ENCODE assay signal across 8 cellular contexts in genomic region chr6:158869604-158870417, GRCh38. TPM values are rescaled to one million over a fixed set of nuclear protein-coding genes. Genes with fewer than 3 reads are reported as not detected.
DNase-seq lines count a peak whose midpoint lies in the region; ATAC-seq lines count a peak whose summit lies in the region.

No MANE protein-coding gene starts in this region.

- peak overlapping the region; percentile 76 for H3K9ac ChIP-seq in mesenchymal stem cell (ENCODE audit: low read length)

- H2BK12ac ChIP-seq in mesenchymal stem cell (ENCODE audit: low read length in 2 of 2), result no peak overlapping the region

- H3K4me3 Mint-ChIP-seq in activated CD8-positive, alpha-beta T cell treated with anti-CD3 and anti-CD28 coated beads, Interleukin-2, amount 10 ng/mL, durations not matched to agents 7 days and 5 days, result peak overlapping the region; percentile 78

- H3K4me2 ChIP-seq in mesenchymal stem cell (ENCODE audit: low read length, poor library complexity, severe bottlenecking), result peak overlapping the region; percentile 9

- H3K9me3 ChIP-seq in mesenchymal stem cell (ENCODE audit: control insufficient read depth, low read length), result no peaks in the 10 kb centered on the region

- no peak overlapping the region for H3K23ac ChIP-seq in mesenchymal stem cell (ENCODE audit: low read length in 2 of 2)

- H3K18ac ChIP-seq in mesenchymal stem cell (ENCODE audit: low read depth in 1 of 2, low read length in 2 of 2), result peak overlapping the region; percentile 1 to 22

- no peak overlapping the region for H2BK5ac ChIP-seq in mesenchymal stem cell (ENCODE audit: low read depth, low read length, poor library complexity, severe bottlenecking)

- H3K14ac ChIP-seq in mesenchymal stem cell (ENCODE audit: low read length in 2 of 2), result no peak overlapping the region

- H3K9me3 Mint-ChIP-seq in activated CD8-positive, alpha-beta T cell treated with anti-CD3 and anti-CD28 coated beads, Interleukin-2, amount 10 ng/mL, durations not matched to agents 7 days and 5 days (ENCODE audit: insufficient read depth), result no peaks in the 10 kb centered on the region

- H2BK120ac ChIP-seq in mesenchymal stem cell (ENCODE audit: low read depth, low read length), result no peak overlapping the region

- no peak overlapping the region for H2AFZ ChIP-seq in mesenchymal stem cell (ENCODE audit: low read depth, low read length)

- CTCF ChIA-PET in activated CD8-positive, alpha-beta T cell treated with anti-CD3 and anti-CD28 coated beads, Interleukin-2, amount 10 ng/mL, durations not matched to agents 7 days and 5 days (lab: Charles Lee), result interaction anchor here (0.8 to 4.1 kb wide), 24 partner anchors 9 to 237 kb away, joined by 3 to 25 read pairs (median 4); partner anchors contain the start of gene RSPH3

- H3K4ac ChIP-seq in mesenchymal stem cell (ENCODE audit: low read depth in 1 of 2, low read length in 2 of 2), result no peak overlapping the region

- peaks cover 10% of the 10 kb centered on the region for H3K4me1 ChIP-seq in mesenchymal stem cell (ENCODE audit: control insufficient read depth, insufficient read depth, low read depth, low read length)

- ATAC-seq in GM19438 (IDR thresholded peaks at IDR 0.05; ENCODE audit: low read depth, unreplicated experiment) (peak; percentile 92), HG03558 (IDR thresholded peaks at IDR 0.05; ENCODE audit: extremely low read depth, unreplicated experiment) (peak; percentile 91)
- peak; percentile 94 for ATAC-seq in activated CD8-positive, alpha-beta T cell treated with anti-CD3 and anti-CD28 coated beads, Interleukin-2, amount 10 ng/mL, durations not matched to agents 7 days and 5 days

- H3K27me3 Mint-ChIP-seq in activated CD8-positive, alpha-beta T cell treated with anti-CD3 and anti-CD28 coated beads, Interleukin-2, amount 10 ng/mL, durations not matched to agents 7 days and 5 days (ENCODE audit: low read depth), result peaks cover 9% of the 10 kb centered on the region

- H2AK5ac ChIP-seq in mesenchymal stem cell (ENCODE audit: low read length, severe bottlenecking), result no peak overlapping the region

- WGBS in mesenchymal stem cell, result 60% methylated on average over 69 of the region's 69 CpGs

- peaks cover 37% of the 10 kb centered on the region for H3K4me1 Mint-ChIP-seq in activated CD8-positive, alpha-beta T cell treated with anti-CD3 and anti-CD28 coated beads, Interleukin-2, amount 10 ng/mL, durations not matched to agents 7 days and 5 days (ENCODE audit: low read depth)

- H3K79me1 ChIP-seq in mesenchymal stem cell (replicated peaks; ENCODE audit: low read length, poor library complexity, severe bottlenecking), result no peaks in the 10 kb centered on the region

- no peaks in the 10 kb centered on the region for H3K36me3 ChIP-seq in mesenchymal stem cell (ENCODE audit: control insufficient read depth in 1 of 2, insufficient read depth in 2 of 2, low read depth in 1 of 2, low read length in 2 of 2)

- DNase-seq in COLO668 (lab: John Stamatoyannopoulos, UW; ENCODE audit: unreplicated experiment) (peak; percentile 96), NCI-H774 (lab: John Stamatoyannopoulos, UW) (peak; percentile 99), mesenchymal stem cell (peak; percentile 86)
- DNase-seq in activated CD8-positive, alpha-beta T cell treated with anti-CD3 and anti-CD28 coated beads, Interleukin-2, amount 10 ng/mL, durations not matched to agents 7 days and 5 days, result peak; percentile 96
- DNase-seq in effector CD8-positive, alpha-beta T cell (lab: John Stamatoyannopoulos, UW), result peak; percentile 96
- DNase-seq in stimulated activated CD8-positive, alpha-beta memory T cell treated with anti-CD3 and anti-CD28 coated beads, Interleukin-12 subunit alpha, Interleukin-12 subunit beta, amount 100 ng/mL, for 24 hours (ENCODE audit: extremely low read depth), result peak; percentile 90

- H3K36me3 Mint-ChIP-seq in activated CD8-positive, alpha-beta T cell treated with anti-CD3 and anti-CD28 coated beads, Interleukin-2, amount 10 ng/mL, durations not matched to agents 7 days and 5 days (ENCODE audit: low read depth), result peaks cover 8% of the 10 kb centered on the region

- peaks cover 0 to 18% of the 10 kb centered on the region in 2 experiments for H3K27me3 ChIP-seq in mesenchymal stem cell (ENCODE audit: control insufficient read depth in 1 of 2, insufficient read depth in 1 of 2, low read length in 2 of 2)

- H3K27ac Mint-ChIP-seq in activated CD8-positive, alpha-beta T cell treated with anti-CD3 and anti-CD28 coated beads, Interleukin-2, amount 10 ng/mL, durations not matched to agents 7 days and 5 days, result peak overlapping the region; percentile 99

- H2BK15ac ChIP-seq in mesenchymal stem cell (ENCODE audit: low read depth, poor library complexity, severe bottlenecking), result no peak overlapping the region

- POLR2A ChIA-PET in activated CD8-positive, alpha-beta T cell treated with anti-CD3 and anti-CD28 coated beads, Interleukin-2, amount 10 ng/mL, durations not matched to agents 7 days and 5 days (lab: Charles Lee), result interaction anchor here (0.7 to 5.8 kb wide), 39 partner anchors 12 to 662 kb away, joined by 3 to 100 read pairs (median 4); partner anchors contain the start of genes DYNLT1, EZR, RSPH3 and TAGAP

- H4K8ac ChIP-seq in mesenchymal stem cell (ENCODE audit: low read length), result peak overlapping the region; percentile 79

- peak overlapping the region; percentile 45 to 77 for H3K4me3 ChIP-seq in mesenchymal stem cell (ENCODE audit: insufficient read depth in 1 of 2, low read depth in 1 of 2, low read length in 2 of 2)

- H4K91ac ChIP-seq in mesenchymal stem cell (ENCODE audit: low read length), result peak overlapping the region; percentile 57

- peak overlapping the region; percentile 19 for H3K27ac ChIP-seq in mesenchymal stem cell (ENCODE audit: low read length, poor library complexity, severe bottlenecking)

RNA-seq across cellular contexts. Expression of gene EZR, which starts 50.6 kb away (rescaled TPM):
- total RNA-seq in activated CD8-positive, alpha-beta T cell treated with anti-CD3 and anti-CD28 coated beads, Interleukin-2, amount 10 ng/mL, durations not matched to agents 7 days and 5 days, result 100 to 1,000 TPM; 177 to 180 TPM
- 45.8 TPM for polyA plus RNA-seq in mesenchymal stem cell (2013, experiment 1 of 2)
- 44.2 TPM for polyA plus RNA-seq in mesenchymal stem cell (2013, experiment 2 of 2)

Comparison
In these comparisons a context has a peak if more than half of its experiments do, and no peak if none do; other contexts are left out.
1. Peak in every context shown above with its lines: DNase-seq, ATAC-seq, H3K4me3 ChIP-seq and H3K27ac ChIP-seq.